In the genomic region with DNA sequence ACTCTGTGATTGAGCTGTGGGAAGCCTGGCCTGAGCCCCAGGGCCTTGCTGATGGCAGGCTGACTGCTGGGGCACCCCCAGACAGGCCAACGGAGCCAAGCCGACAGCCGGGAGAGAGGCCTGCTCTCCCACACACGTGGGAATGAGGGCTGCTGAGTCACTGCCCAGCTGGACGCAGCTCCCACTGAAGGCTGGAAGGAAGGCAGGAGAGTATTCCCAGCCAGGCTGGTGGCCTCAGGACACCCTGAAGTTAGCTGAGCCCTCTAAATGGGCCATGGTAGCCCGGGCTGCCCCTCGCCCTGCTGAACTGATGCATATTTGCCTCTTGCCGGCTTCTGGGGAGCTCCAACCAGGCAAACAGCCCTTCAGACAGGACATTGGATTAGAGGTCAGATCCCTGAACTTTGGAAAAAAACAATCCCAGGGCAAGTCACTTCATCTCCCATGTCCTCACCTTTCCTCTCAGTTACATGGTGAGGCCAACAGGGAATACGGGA, we compare ENCODE assay signal across 7 cellular contexts.
A peak's percentile ranks its signal among the peaks of the same experiment; 100 is the strongest.
DNase-seq lines count a peak whose midpoint lies in the region; ATAC-seq and TF ChIP-seq lines count a peak whose summit lies in the region.

No MANE protein-coding gene starts in this region.

- H3K27me3 Mint-ChIP-seq in memory B cell (peaks cover 9% of the 10 kb centered on the region), Caco-2 (ENCODE audit: insufficient read depth, unreplicated experiment) (no peaks in the 10 kb centered on the region)
- H3K27me3 Mint-ChIP-seq in activated naive CD4-positive, alpha-beta T cell treated with anti-CD3 and anti-CD28 coated beads, Interleukin-2, amount 10 ng/mL, durations not matched to agents 7 days and 5 days: peaks cover 26% of the 10 kb centered on the region

- TF ChIP-seq CTCF in Caco-2 (IDR thresholded peaks at IDR 0.05; ENCODE audit: insufficient read depth in 1 of 2, low read depth in 1 of 2, low read length in 1 of 2, severe bottlenecking in 1 of 2, unreplicated experiment in 1 of 2): no peak

- H3K36me3 ChIP-seq in urinary bladder (ENCODE audit: insufficient read depth): no peaks in the 10 kb centered on the region
- H3K36me3 ChIP-seq in Caco-2 (ENCODE audit: control insufficient read depth, insufficient read depth, low read length): no peaks in the 10 kb centered on the region

- H3K4me3 Mint-ChIP-seq in memory B cell: no peak overlapping the region
- no peak overlapping the region for H3K4me3 Mint-ChIP-seq in Caco-2 (ENCODE audit: unreplicated experiment)
- no peak overlapping the region for H3K4me3 Mint-ChIP-seq in activated naive CD4-positive, alpha-beta T cell treated with anti-CD3 and anti-CD28 coated beads, Interleukin-2, amount 10 ng/mL, durations not matched to agents 7 days and 5 days

- H3K9me3 Mint-ChIP-seq in memory B cell: peaks cover 6% of the 10 kb centered on the region
- peaks cover 13% of the 10 kb centered on the region for H3K9me3 Mint-ChIP-seq in Caco-2 (ENCODE audit: unreplicated experiment)
- H3K9me3 Mint-ChIP-seq in activated naive CD4-positive, alpha-beta T cell treated with anti-CD3 and anti-CD28 coated beads, Interleukin-2, amount 10 ng/mL, durations not matched to agents 7 days and 5 days: no peaks in the 10 kb centered on the region

- intact Hi-C loops in Caco-2 (cut with micrococcal nuclease; ENCODE audit: unreplicated experiment): no loop called here

- peak overlapping the region; percentile 40 for H3K27ac ChIP-seq in urinary bladder (ENCODE audit: low read depth)

- H3K4me3 ChIP-seq in urinary bladder (ENCODE audit: low read depth, low read length) (no peak overlapping the region), Caco-2 (ENCODE audit: low read depth, low read length) (no peak overlapping the region)

- no TSS peak for BruUV-seq in Caco-2 (replicated peaks; lab: Mats Ljungman, UMichigan)

- H3K4me1 Mint-ChIP-seq in memory B cell (peaks cover 37% of the 10 kb centered on the region), Caco-2 (ENCODE audit: low read depth, unreplicated experiment) (peaks cover 19% of the 10 kb centered on the region)
- H3K4me1 Mint-ChIP-seq in activated naive CD4-positive, alpha-beta T cell treated with anti-CD3 and anti-CD28 coated beads, Interleukin-2, amount 10 ng/mL, durations not matched to agents 7 days and 5 days: no peaks in the 10 kb centered on the region

- no peaks in the 10 kb centered on the region for H3K27me3 ChIP-seq in Caco-2 (replicated peaks; ENCODE audit: control insufficient read depth, insufficient read depth, low read length)

- H3K36me3 Mint-ChIP-seq in memory B cell: peaks cover 4% of the 10 kb centered on the region
- no peaks in the 10 kb centered on the region for H3K36me3 Mint-ChIP-seq in Caco-2 (ENCODE audit: insufficient read depth, unreplicated experiment)
- H3K36me3 Mint-ChIP-seq in activated naive CD4-positive, alpha-beta T cell treated with anti-CD3 and anti-CD28 coated beads, Interleukin-2, amount 10 ng/mL, durations not matched to agents 7 days and 5 days: no peaks in the 10 kb centered on the region

- POLR2A ChIA-PET in Caco-2 (lab: Charles Lee): no interaction called here

- DNase-seq in dermis blood vessel endothelial cell: peak; percentile 45
- DNase-seq in memory B cell (ENCODE audit: low spot score in 2 of 2): peak in 1 of 2 donors; percentile 28
- DNase-seq in Caco-2: no peak
- no peak for DNase-seq in activated naive CD4-positive, alpha-beta T cell treated with anti-CD3 and anti-CD28 coated beads, Interleukin-2, amount 10 ng/mL, durations not matched to agents 7 days and 5 days

- H3K9me3 ChIP-seq in Caco-2: 0 out of 2 replicates have a peak, but pooled peaks cover 6% of the 10 kb centered on the region

- CTCF ChIA-PET in Caco-2 (lab: Charles Lee): no interaction called here
- CTCF ChIA-PET in activated naive CD4-positive, alpha-beta T cell treated with anti-CD3 and anti-CD28 coated beads, Interleukin-2, amount 10 ng/mL, durations not matched to agents 7 days and 5 days (lab: Charles Lee): no interaction called here

- no peaks in the 10 kb centered on the region for H3K4me1 ChIP-seq in urinary bladder (ENCODE audit: insufficient read depth)
- H3K4me1 ChIP-seq in Caco-2: peaks cover 40% of the 10 kb centered on the region

- ATAC-seq in memory B cell (ENCODE audit: low read depth): no peak
- no peak for ATAC-seq in HG03108 (IDR thresholded peaks at IDR 0.05; ENCODE audit: unreplicated experiment)

- 41% methylated on average over 9 of the region's 9 CpGs for WGBS in urinary bladder

- TF ChIP-seq RAD21 in Ishikawa (IDR thresholded peaks at IDR 0.05; ENCODE audit: low read depth): no peak

- H3K27ac Mint-ChIP-seq in memory B cell (peak overlapping the region; percentile 86), Caco-2 (ENCODE audit: unreplicated experiment) (no peak overlapping the region)
- H3K27ac Mint-ChIP-seq in activated naive CD4-positive, alpha-beta T cell treated with anti-CD3 and anti-CD28 coated beads, Interleukin-2, amount 10 ng/mL, durations not matched to agents 7 days and 5 days: no peak overlapping the region

- TF ChIP-seq EP300 in Ishikawa (IDR thresholded peaks at IDR 0.05; ENCODE audit: borderline replicate concordance): peak; percentile 80

TF ChIP-seq in Ishikawa, 13 proteins besides CTCF, POLR2A, EP300 and RAD21:
- TF ChIP-seq MAX (IDR thresholded peaks at IDR 0.05) (peak; percentile 96), TCF12 (IDR thresholded peaks at IDR 0.05; ENCODE audit: low read depth) (peak; percentile 74), TAF1 (IDR thresholded peaks at IDR 0.05; ENCODE audit: low read depth) (peak; percentile 30; the same call in 1 of the 2 replicates), CREB1 (IDR thresholded peaks at IDR 0.05; ENCODE audit: low read depth) (no peak), USF1 (IDR thresholded peaks at IDR 0.05) (peak; percentile 46; the same call in 1 of the 2 replicates), EGR1 (IDR thresholded peaks at IDR 0.05) (peak; percentile 27; the same call in 1 of the 2 replicates), REST (IDR thresholded peaks at IDR 0.05; ENCODE audit: low read depth) (no peak), NFIC (IDR thresholded peaks at IDR 0.05) (peak; percentile 76), TEAD4 (IDR thresholded peaks at IDR 0.05) (peak; percentile 69), CEBPB (IDR thresholded peaks at IDR 0.05) (no peak)
